In genomic region chr1:208045410-208046252, GRCh38 we compare ENCODE assay signal across 12 cellular contexts.
A peak's percentile ranks its signal among the peaks of the same experiment; 100 is the strongest.
DNase-seq lines count a peak whose midpoint lies in the region; ATAC-seq and TF ChIP-seq lines count a peak whose summit lies in the region.
"Had no signal": no experiment of that assay in that cellular context is flagged by ENCODE, and none has a peak within 500 bp of the region (broad histone marks: within the 10 kb centered on the region; RNA-seq: fewer than 3 reads in every experiment).

No MANE protein-coding gene starts in this region.

- H3K27ac ChIP-seq in vagina, result peak overlapping the region; percentile 68
- no peak overlapping the region for H3K27ac ChIP-seq in right lobe of liver

- H3K27me3 ChIP-seq in vagina (no peaks in the 10 kb centered on the region), right lobe of liver (no peaks in the 10 kb centered on the region)

- intact Hi-C loops in left colon (cut with DNase I, micrococcal nuclease), result no loop called here
- intact Hi-C loops in vagina (cut with DNase I), result no loop called here
- intact Hi-C loops in right lobe of liver (cut with DNase I), result no loop called here

- 86% methylated on average over 9 of the region's 16 CpGs for WGBS in right lobe of liver (ENCODE audit: insufficient coverage, low coverage, low lambda C conversion rate, missing lambda C conversion rate)

- H3K4me3 ChIP-seq in vagina, result no peak overlapping the region
- H3K4me3 ChIP-seq in right lobe of liver, result no peak overlapping the region

- no peak for TF ChIP-seq POLR2A in vagina (IDR thresholded peaks at IDR 0.05)
- no peak for TF ChIP-seq POLR2A in right lobe of liver (IDR thresholded peaks at IDR 0.05)

- in situ Hi-C loops in SK-MEL-5 (cut with HindIII; ENCODE audit: low pct_unique_long_range_greater_than_20kb, low sequenced_read_pairs), result no loop called here

- TF ChIP-seq CTCF in vagina (IDR thresholded peaks at IDR 0.05) (no peak), right lobe of liver (IDR thresholded peaks at IDR 0.05) (no peak)

- DNase-seq in DMS 273 (lab: John Stamatoyannopoulos, UW; ENCODE audit: unreplicated experiment) (peak; percentile 18), DMS 273 treated with DMSO at 0.1 percent for 48 hours (lab: John Stamatoyannopoulos, UW) (no peak), SK-MEL-5 (ENCODE audit: low read depth, low spot score) (peak; percentile 69), left colon (peak in 1 of 2 donors; percentile 65), vagina (ENCODE audit: extremely low spot score in 2 of 2) (no peak), H4 (ENCODE audit: low spot score) (no peak), right lobe of liver (no peak)
- no peak for DNase-seq in activated CD4-positive, CD25-positive, alpha-beta regulatory T cell treated with anti-CD3 and anti-CD28 coated beads, Interleukin-2, amount 50 U/mL, for 72 hours
- DNase-seq: COR-L47; naive thymus-derived CD8-positive, alpha-beta T cell; NCI-H1694; SIG-M5 had no signal

- H3K36me3 ChIP-seq in vagina (peaks cover 0 to 24% of the 10 kb centered on the region in 2 donors), right lobe of liver (peaks cover 0 to 5% (median 0%) of the 10 kb centered on the region in 4 donors)

- peak; percentile 86 for ATAC-seq in left colon
- no peak for ATAC-seq in right lobe of liver
- ATAC-seq: naive thymus-derived CD8-positive, alpha-beta T cell had no signal

- H3K9me3 ChIP-seq in vagina, result no peaks in the 10 kb centered on the region
- H3K9me3 ChIP-seq in right lobe of liver, result no peaks in the 10 kb centered on the region

- H3K4me1 ChIP-seq in vagina, result peaks cover 36% of the 10 kb centered on the region
- peaks cover 0 to 8% (median 2%) of the 10 kb centered on the region in 4 donors for H3K4me1 ChIP-seq in right lobe of liver

Comparison
In these comparisons a context has a peak if more than half of its experiments do, and no peak if none do; other contexts are left out.
1. DNase-seq: peak in DMS 273 (single experiment) and SK-MEL-5 (single experiment); none in DMS 273 treated with DMSO at 0.1 percent for 48 hours (single experiment), vagina (0 of 2), H4 (single experiment), activated CD4-positive, CD25-positive, alpha-beta regulatory T cell treated with anti-CD3 and anti-CD28 coated beads, Interleukin-2, amount 50 U/mL, for 72 hours (single experiment) and right lobe of liver (0 of 3).